ENCODE assay signal across 8 cellular contexts in genomic region chr21:41068411-41069304, GRCh38.
DNase-seq lines count a peak whose midpoint lies in the region; ATAC-seq and TF ChIP-seq lines count a peak whose summit lies in the region.

No MANE protein-coding gene starts in this region.

- TF ChIP-seq POLR2A in gastroesophageal sphincter (IDR thresholded peaks at IDR 0.05) (no peak), suprapubic skin (IDR thresholded peaks at IDR 0.05) (no peak)

- peaks cover 36% of the 10 kb centered on the region for H3K27me3 ChIP-seq in gastroesophageal sphincter
- H3K27me3 ChIP-seq in suprapubic skin: peaks cover 27% of the 10 kb centered on the region

- H3K9me3 ChIP-seq in gastroesophageal sphincter (no peaks in the 10 kb centered on the region), suprapubic skin (no peaks in the 10 kb centered on the region)

- TF ChIP-seq EP300 in gastroesophageal sphincter (IDR thresholded peaks at IDR 0.05) (no peak), suprapubic skin (IDR thresholded peaks at IDR 0.05) (no peak)

- H3K27ac ChIP-seq in gastroesophageal sphincter (no peak overlapping the region), suprapubic skin (no peak overlapping the region)

- ATAC-seq in GM18868 (IDR thresholded peaks at IDR 0.05; ENCODE audit: unreplicated experiment) (peak; percentile 64), gastroesophageal sphincter (peak; percentile 85)

- H3K4me1 ChIP-seq in gastroesophageal sphincter (peaks cover 0 to 10% (median 0%) of the 10 kb centered on the region in 3 donors), suprapubic skin (peaks cover 7% of the 10 kb centered on the region)

- H3K36me3 ChIP-seq in gastroesophageal sphincter (no peaks in the 10 kb centered on the region), suprapubic skin (no peaks in the 10 kb centered on the region)

- TF ChIP-seq CTCF in gastroesophageal sphincter (IDR thresholded peaks at IDR 0.05) (peak; percentile 67 to 90 (median 80)), suprapubic skin (IDR thresholded peaks at IDR 0.05) (peak in 1 of 2 donors; percentile 88)

- peak overlapping the region in 1 of 2 donors; percentile 26 for H3K4me3 ChIP-seq in gastroesophageal sphincter
- H3K4me3 ChIP-seq in suprapubic skin: peak overlapping the region; percentile 15

- WGBS in gastroesophageal sphincter (ENCODE audit: low coverage in 1 of 2), 2 donors: 17 to 38% methylated on average over 4 to 8 of the region's 37 CpGs
- WGBS in suprapubic skin: 17% methylated on average over 37 of the region's 37 CpGs

- DNase-seq in ACHN: peak; percentile 56
- peak; percentile 73 for DNase-seq in LoVo (ENCODE audit: low spot score)
- peak; percentile 42 for DNase-seq in RPMI7951 (ENCODE audit: low read depth)
- peak; percentile 18 for DNase-seq in activated effector memory CD4-positive, alpha-beta T cell treated with Interleukin-2 at 50 U/mL for 16 hours
- DNase-seq in occipital lobe (lab: John Stamatoyannopoulos, UW): peak; percentile 76
- peak; percentile 80 to 85 for DNase-seq in suprapubic skin (ENCODE audit: low spot score in 2 of 2)

- in situ Hi-C loops in ACHN (cut with HindIII; ENCODE audit: low pct_ligation_motif_present, low pct_unique_long_range_greater_than_20kb, low sequenced_read_pairs): no loop called here

Comparison
In these comparisons a context has a peak if more than half of its experiments do, and no peak if none do; other contexts are left out.
1. DNase-seq: peak in every context shown above with its lines; median percentile 82 in suprapubic skin; 76 in occipital lobe; 73 in LoVo; 56 in ACHN; 42 in RPMI7951; 18 in activated effector memory CD4-positive, alpha-beta T cell treated with Interleukin-2 at 50 U/mL for 16 hours.